Comparison of ENCODE assay signal across 10 cellular contexts in the genomic region with DNA sequence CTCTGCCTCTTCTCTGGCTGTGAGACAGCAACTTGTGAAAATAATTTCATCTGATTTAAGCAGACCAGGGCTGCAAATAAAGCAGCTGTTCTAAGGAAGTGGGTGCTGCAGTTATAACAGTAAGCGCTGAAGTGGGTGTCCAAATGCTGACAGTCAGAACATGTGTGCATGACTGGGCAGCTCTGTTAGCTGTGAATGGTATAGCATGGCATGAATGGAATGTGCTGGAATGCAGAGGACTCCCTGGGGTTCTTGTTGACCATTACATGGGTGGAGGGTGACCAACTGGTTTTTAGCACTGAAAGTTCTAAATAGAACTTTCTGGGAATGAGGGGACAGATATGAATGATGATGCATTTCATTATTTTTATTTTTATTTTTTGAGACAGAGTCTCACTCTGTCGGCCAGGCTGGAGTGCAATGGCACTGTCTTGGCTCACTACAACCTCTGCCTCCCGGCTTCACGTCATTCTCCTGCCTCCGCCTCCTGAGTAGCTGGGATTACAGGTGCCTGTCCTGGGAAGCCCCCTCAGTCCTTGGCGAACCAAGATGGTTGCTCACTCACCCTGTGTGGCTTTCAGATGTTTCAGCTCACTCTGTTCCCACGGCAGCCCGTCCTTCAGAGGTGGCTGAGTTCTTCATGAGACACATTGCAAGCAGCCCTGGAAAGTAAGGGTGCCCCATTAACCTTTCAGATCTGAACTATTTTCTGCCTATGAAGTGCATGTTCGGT.
A peak's percentile ranks its signal among the peaks of the same experiment; 100 is the strongest.
DNase-seq lines count a peak whose midpoint lies in the region; ATAC-seq and TF ChIP-seq lines count a peak whose summit lies in the region.
"Had no signal": no experiment of that assay in that cellular context is flagged by ENCODE, and none has a peak within 500 bp of the region (broad histone marks: within the 10 kb centered on the region; RNA-seq: fewer than 3 reads in every experiment).

No MANE protein-coding gene starts in this region.

- DNase-seq in GM23338 (ENCODE audit: low spot score) (peak; percentile 48), adrenal gland (peak in 5 of 7 donors; percentile 13 to 57 (median 38)), right atrium auricular region (ENCODE audit: low spot score) (peak; percentile 73), skeletal muscle cell (ENCODE audit: low read depth) (peak; percentile 93), SHP77 treated with DMSO at 0.1 percent for 48 hours (lab: John Stamatoyannopoulos, UW) (no peak)
- DNase-seq: activated CD8-positive, alpha-beta T cell treated with anti-CD3 and anti-CD28 coated beads, Interleukin-2, amount 10 ng/mL, durations not matched to agents 7 days and 5 days; NCI-H2227 treated with DMSO at 0.1 percent for 48 hours had no signal

- H3K4me1 Mint-ChIP-seq in GM23338 = peaks cover 6% of the 10 kb centered on the region; the same call in 2 of the 3 replicates

- H3K4me3 ChIP-seq in GM23338 = no peak overlapping the region
- no peak overlapping the region for H3K4me3 ChIP-seq in adrenal gland
- no peak overlapping the region for H3K4me3 ChIP-seq in right atrium auricular region
- H3K4me3 ChIP-seq in skeletal muscle cell (ENCODE audit: low read depth, low read length) = no peak overlapping the region

- no peak overlapping the region for H3K27ac ChIP-seq in GM23338 (ENCODE audit: low read depth)
- peak overlapping the region in 1 of 5 donors; percentile 58 for H3K27ac ChIP-seq in adrenal gland
- H3K27ac ChIP-seq in right atrium auricular region = peak overlapping the region; percentile 38 to 67

- H3K27me3 Mint-ChIP-seq in GM23338 (ENCODE audit: insufficient read depth, low read depth, poor library complexity) = no peaks in the 10 kb centered on the region

- no peak overlapping the region for H2AFZ ChIP-seq in GM23338

- no peak overlapping the region for H3K4me2 ChIP-seq in GM23338

- no peaks in the 10 kb centered on the region for H3K36me3 ChIP-seq in GM23338 (ENCODE audit: insufficient read depth)
- H3K36me3 ChIP-seq in adrenal gland (replicated peaks in 1 of 2) = no peaks in the 10 kb centered on the region
- no peaks in the 10 kb centered on the region for H3K36me3 ChIP-seq in right atrium auricular region

- H3F3A ChIP-seq in GM23338 (replicated peaks; ENCODE audit: low read depth) = no peaks in the 10 kb centered on the region

- ATAC-seq in GM23338 (peak; percentile 86), GM18858 (IDR thresholded peaks at IDR 0.05; ENCODE audit: unreplicated experiment) (no peak), GM19467 (IDR thresholded peaks at IDR 0.05; ENCODE audit: unreplicated experiment) (no peak), HG03571 (IDR thresholded peaks at IDR 0.05; ENCODE audit: unreplicated experiment) (no peak)
- ATAC-seq: activated CD8-positive, alpha-beta T cell treated with anti-CD3 and anti-CD28 coated beads, Interleukin-2, amount 10 ng/mL, durations not matched to agents 7 days and 5 days had no signal

- no peaks in the 10 kb centered on the region for H4K20me1 ChIP-seq in GM23338 (replicated peaks; ENCODE audit: insufficient read depth)

- no peak overlapping the region; the same call in 1 of the 2 replicates for H3K27ac Mint-ChIP-seq in GM23338
- H3K27ac Mint-ChIP-seq: activated CD8-positive, alpha-beta T cell treated with anti-CD3 and anti-CD28 coated beads, Interleukin-2, amount 10 ng/mL, durations not matched to agents 7 days and 5 days had no signal

- H3K4me1 ChIP-seq in GM23338 (ENCODE audit: insufficient read depth) (no peaks in the 10 kb centered on the region; the same call in 1 of the 2 replicates), adrenal gland (replicated peaks in 1 of 2) (peaks cover 0 to 4% of the 10 kb centered on the region in 2 donors), right atrium auricular region (peaks cover 0 to 28% of the 10 kb centered on the region in 2 donors)

- H3K9me3 ChIP-seq in adrenal gland (replicated peaks in 1 of 3) = no peaks in the 10 kb centered on the region
- H3K9me3 ChIP-seq in right atrium auricular region = peaks cover 0 to 11% of the 10 kb centered on the region in 2 donors

- H3K27me3 ChIP-seq in GM23338 (ENCODE audit: insufficient read depth) = no peaks in the 10 kb centered on the region
- no peaks in the 10 kb centered on the region for H3K27me3 ChIP-seq in adrenal gland
- no peaks in the 10 kb centered on the region for H3K27me3 ChIP-seq in right atrium auricular region

- 80 to 83% (median 82%) methylated on average over 9 of the region's 9 CpGs for WGBS in adrenal gland, 4 donors

- no peaks in the 10 kb centered on the region for H3K79me2 ChIP-seq in GM23338 (replicated peaks; ENCODE audit: insufficient read depth)

- TF ChIP-seq POLR2A in adrenal gland (IDR thresholded peaks at IDR 0.05) = no peak

- no peak overlapping the region for H3K4me3 Mint-ChIP-seq in GM23338
- H3K4me3 Mint-ChIP-seq: activated CD8-positive, alpha-beta T cell treated with anti-CD3 and anti-CD28 coated beads, Interleukin-2, amount 10 ng/mL, durations not matched to agents 7 days and 5 days had no signal

- H3K36me3 Mint-ChIP-seq in GM23338 (ENCODE audit: low read depth) = peaks cover 6% of the 10 kb centered on the region; the same call in 1 of the 3 replicates

- H3K9me3 Mint-ChIP-seq in GM23338 = peaks cover 13% of the 10 kb centered on the region

- H3K9me2 ChIP-seq in GM23338 (ENCODE audit: insufficient read depth) = 0 out of 2 replicates have a peak, but pooled peaks cover 11% of the 10 kb centered on the region

- intact Hi-C loops in adrenal gland (cut with DNase I) = no loop called here

- TF ChIP-seq CTCF in GM23338 (conservative IDR thresholded peaks at IDR 0.05; ENCODE audit: low read depth in 2 of 2) = no peak
- TF ChIP-seq CTCF in adrenal gland (IDR thresholded peaks at IDR 0.05) = no peak
- no peak for TF ChIP-seq CTCF in right atrium auricular region (IDR thresholded peaks at IDR 0.05)

TF ChIP-seq in GM23338, 12 proteins besides CTCF, POLR2A, EP300 and RAD21:
- TF ChIP-seq CREB1 (CRISPR knock-in tag; IDR thresholded peaks at IDR 0.05; ENCODE audit: low read depth) = no peak
- TF ChIP-seq, protein P1, sequence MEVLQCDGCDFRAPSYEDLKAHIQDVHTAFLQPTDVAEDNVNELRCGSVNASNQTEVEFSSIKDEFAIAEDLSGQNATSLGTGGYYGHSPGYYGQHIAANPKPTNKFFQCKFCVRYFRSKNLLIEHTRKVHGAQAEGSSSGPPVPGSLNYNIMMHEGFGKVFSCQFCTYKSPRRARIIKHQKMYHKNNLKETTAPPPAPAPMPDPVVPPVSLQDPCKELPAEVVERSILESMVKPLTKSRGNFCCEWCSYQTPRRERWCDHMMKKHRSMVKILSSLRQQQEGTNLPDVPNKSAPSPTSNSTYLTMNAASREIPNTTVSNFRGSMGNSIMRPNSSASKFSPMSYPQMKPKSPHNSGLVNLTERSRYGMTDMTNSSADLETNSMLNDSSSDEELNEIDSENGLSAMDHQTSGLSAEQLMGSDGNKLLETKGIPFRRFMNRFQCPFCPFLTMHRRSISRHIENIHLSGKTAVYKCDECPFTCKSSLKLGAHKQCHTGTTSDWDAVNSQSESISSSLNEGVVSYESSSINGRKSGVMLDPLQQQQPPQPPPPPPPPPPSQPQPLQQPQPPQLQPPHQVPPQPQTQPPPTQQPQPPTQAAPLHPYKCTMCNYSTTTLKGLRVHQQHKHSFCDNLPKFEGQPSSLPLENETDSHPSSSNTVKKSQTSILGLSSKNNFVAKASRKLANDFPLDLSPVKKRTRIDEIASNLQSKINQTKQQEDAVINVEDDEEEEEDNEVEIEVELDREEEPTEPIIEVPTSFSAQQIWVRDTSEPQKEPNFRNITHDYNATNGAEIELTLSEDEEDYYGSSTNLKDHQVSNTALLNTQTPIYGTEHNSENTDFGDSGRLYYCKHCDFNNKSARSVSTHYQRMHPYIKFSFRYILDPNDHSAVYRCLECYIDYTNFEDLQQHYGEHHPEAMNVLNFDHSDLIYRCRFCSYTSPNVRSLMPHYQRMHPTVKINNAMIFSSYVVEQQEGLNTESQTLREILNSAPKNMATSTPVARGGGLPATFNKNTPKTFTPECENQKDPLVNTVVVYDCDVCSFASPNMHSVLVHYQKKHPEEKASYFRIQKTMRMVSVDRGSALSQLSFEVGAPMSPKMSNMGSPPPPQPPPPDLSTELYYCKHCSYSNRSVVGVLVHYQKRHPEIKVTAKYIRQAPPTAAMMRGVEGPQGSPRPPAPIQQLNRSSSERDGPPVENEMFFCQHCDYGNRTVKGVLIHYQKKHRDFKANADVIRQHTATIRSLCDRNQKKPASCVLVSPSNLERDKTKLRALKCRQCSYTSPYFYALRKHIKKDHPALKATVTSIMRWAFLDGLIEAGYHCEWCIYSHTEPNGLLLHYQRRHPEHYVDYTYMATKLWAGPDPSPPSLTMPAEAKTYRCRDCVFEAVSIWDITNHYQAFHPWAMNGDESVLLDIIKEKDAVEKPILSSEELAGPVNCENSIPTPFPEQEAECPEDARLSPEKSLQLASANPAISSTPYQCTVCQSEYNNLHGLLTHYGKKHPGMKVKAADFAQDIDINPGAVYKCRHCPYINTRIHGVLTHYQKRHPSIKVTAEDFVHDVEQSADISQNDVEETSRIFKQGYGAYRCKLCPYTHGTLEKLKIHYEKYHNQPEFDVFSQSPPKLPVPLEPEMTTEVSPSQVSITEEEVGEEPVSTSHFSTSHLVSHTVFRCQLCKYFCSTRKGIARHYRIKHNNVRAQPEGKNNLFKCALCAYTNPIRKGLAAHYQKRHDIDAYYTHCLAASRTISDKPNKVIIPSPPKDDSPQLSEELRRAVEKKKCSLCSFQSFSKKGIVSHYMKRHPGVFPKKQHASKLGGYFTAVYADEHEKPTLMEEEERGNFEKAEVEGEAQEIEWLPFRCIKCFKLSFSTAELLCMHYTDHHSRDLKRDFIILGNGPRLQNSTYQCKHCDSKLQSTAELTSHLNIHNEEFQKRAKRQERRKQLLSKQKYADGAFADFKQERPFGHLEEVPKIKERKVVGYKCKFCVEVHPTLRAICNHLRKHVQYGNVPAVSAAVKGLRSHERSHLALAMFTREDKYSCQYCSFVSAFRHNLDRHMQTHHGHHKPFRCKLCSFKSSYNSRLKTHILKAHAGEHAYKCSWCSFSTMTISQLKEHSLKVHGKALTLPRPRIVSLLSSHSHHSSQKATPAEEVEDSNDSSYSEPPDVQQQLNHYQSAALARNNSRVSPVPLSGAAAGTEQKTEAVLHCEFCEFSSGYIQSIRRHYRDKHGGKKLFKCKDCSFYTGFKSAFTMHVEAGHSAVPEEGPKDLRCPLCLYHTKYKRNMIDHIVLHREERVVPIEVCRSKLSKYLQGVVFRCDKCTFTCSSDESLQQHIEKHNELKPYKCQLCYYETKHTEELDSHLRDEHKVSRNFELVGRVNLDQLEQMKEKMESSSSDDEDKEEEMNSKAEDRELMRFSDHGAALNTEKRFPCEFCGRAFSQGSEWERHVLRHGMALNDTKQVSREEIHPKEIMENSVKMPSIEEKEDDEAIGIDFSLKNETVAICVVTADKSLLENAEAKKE (CRISPR knock-in tag; IDR thresholded peaks at IDR 0.05) = 0 out of 2 replicates have a peak, but pooled peaks have one; percentile 13
TF ChIP-seq in GM23338: peak in this region for 1.
